In genomic region chr6:81748946-81749345, GRCh38 we compare ENCODE assay signal across 2 cellular contexts.
TF ChIP-seq lines count a peak whose summit lies in the region.

No MANE protein-coding gene starts in this region.

TF ChIP-seq in SK-N-SH, 30 proteins besides CTCF, POLR2A, EP300 and RAD21 (continued from another document):
- no peak for TF ChIP-seq USF2 (IDR thresholded peaks at IDR 0.05; ENCODE audit: borderline replicate concordance, low read depth, low read length)
- no peak for TF ChIP-seq YY1 (IDR thresholded peaks at IDR 0.05; ENCODE audit: low read depth)
- TF ChIP-seq RCOR1 (IDR thresholded peaks at IDR 0.05; ENCODE audit: low read length) = no peak
TF ChIP-seq in SK-N-SH: peak in this region for 0.

TF ChIP-seq in SK-N-SH treated with all-trans-retinoic acid at 6 μM for 48 hours, 23 proteins besides CTCF, POLR2A, EP300 and RAD21 (continued from another document):
- TF ChIP-seq PATZ1 (CRISPR knock-in tag; IDR thresholded peaks at IDR 0.05; ENCODE audit: borderline replicate concordance) (no peak), CSRNP3 (CRISPR knock-in tag; IDR thresholded peaks at IDR 0.05) (no peak), ARNTL (CRISPR knock-in tag; IDR thresholded peaks at IDR 0.05; ENCODE audit: borderline replicate concordance, low read depth) (no peak), GLIS3 (CRISPR knock-in tag; IDR thresholded peaks at IDR 0.05) (no peak), POU6F1 (CRISPR knock-in tag; IDR thresholded peaks at IDR 0.05; ENCODE audit: borderline replicate concordance, low read depth) (no peak), RARB (CRISPR knock-in tag; IDR thresholded peaks at IDR 0.05) (no peak), ZNF70 (CRISPR knock-in tag; IDR thresholded peaks at IDR 0.05) (no peak), OSR1 (CRISPR knock-in tag; IDR thresholded peaks at IDR 0.05) (no peak), ZNF565 (CRISPR knock-in tag; conservative IDR thresholded peaks at IDR 0.05; ENCODE audit: low read depth) (no peak), ZC3H10 (CRISPR knock-in tag; IDR thresholded peaks at IDR 0.05) (no peak), BACH2 (CRISPR knock-in tag; IDR thresholded peaks at IDR 0.05; ENCODE audit: borderline replicate concordance) (no peak)
